ENCODE assay signal across 8 cellular contexts in the genomic region with DNA sequence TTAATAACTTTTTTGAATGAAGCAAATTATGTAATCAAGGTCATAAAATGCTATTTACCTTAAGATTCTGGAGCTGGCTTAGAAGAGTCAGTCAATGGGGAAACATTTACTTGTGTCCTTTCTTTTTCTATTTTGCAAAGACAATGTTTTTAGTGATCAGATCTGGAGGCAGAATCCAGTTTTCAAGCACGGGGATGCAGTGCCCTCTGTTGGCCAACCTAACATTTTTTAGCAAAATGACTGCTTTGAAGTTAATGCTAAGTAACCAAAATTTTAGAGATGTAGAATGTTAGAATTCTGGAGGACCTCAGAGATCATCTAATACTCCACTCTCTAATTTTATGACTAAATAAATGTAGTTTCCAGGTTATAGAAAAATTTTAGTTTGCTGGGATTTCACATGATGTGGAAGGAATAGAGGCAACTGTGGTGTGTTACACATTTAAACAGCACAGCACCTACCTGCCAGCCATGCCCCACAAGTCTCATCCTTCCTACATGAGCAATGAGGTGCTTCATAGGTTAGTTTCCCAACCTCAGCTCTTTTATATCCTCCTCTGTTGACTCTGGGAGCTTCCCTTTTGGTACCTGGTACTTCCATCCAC. TPM values are rescaled to one million over a fixed set of nuclear protein-coding genes. Genes with fewer than 3 reads are reported as not detected.
DNase-seq lines count a peak whose midpoint lies in the region; ATAC-seq and TF ChIP-seq lines count a peak whose summit lies in the region.

No MANE protein-coding gene starts in this region.

- no peak overlapping the region for H3K9ac ChIP-seq in smooth muscle cell (ENCODE audit: low read depth)

- WGBS in smooth muscle cell (ENCODE audit: low lambda C conversion rate), result 0% methylated on average over 1 of the region's 1 CpG

- no peaks in the 10 kb centered on the region for H3K36me3 ChIP-seq in smooth muscle cell (ENCODE audit: low read depth)

- TF ChIP-seq CTCF in smooth muscle cell (IDR thresholded peaks at IDR 0.05; ENCODE audit: borderline replicate concordance, insufficient read depth, poor library complexity, severe bottlenecking), result peak; percentile 85

- H3K4me2 ChIP-seq in smooth muscle cell, result no peak overlapping the region

- H4K20me1 ChIP-seq in smooth muscle cell (ENCODE audit: low read depth), result no peaks in the 10 kb centered on the region

- H3K27me3 ChIP-seq in smooth muscle cell (ENCODE audit: low read depth), result peaks cover 10% of the 10 kb centered on the region

- DNase-seq in AG08395 (ENCODE audit: low spot score), result peak; percentile 55
- DNase-seq in RKO (ENCODE audit: low spot score), result peak; percentile 32
- peak; percentile 32 to 34 for DNase-seq in activated T-helper 1 cell treated with anti-CD3 and anti-CD28 coated beads, Interleukin-2, amount 50 U/mL, for 16 hours (ENCODE audit: low read depth in 1 of 2, low spot score in 1 of 2)
- peak; percentile 24 for DNase-seq in germinal center (ENCODE audit: low spot score)
- DNase-seq in smooth muscle cell (lab: John Stamatoyannopoulos, UW; ENCODE audit: unreplicated experiment), result no peak
- DNase-seq in DMS79 (lab: John Stamatoyannopoulos, UW), result no peak
- no peak for DNase-seq in GM19240 (ENCODE audit: insufficient read length, low spot score)

- H3K4me1 ChIP-seq in smooth muscle cell (ENCODE audit: low read depth), result no peaks in the 10 kb centered on the region

- ATAC-seq in GM18498 (IDR thresholded peaks at IDR 0.05; ENCODE audit: unreplicated experiment), result peak; percentile 47

- no peaks in the 10 kb centered on the region for H3F3A ChIP-seq in smooth muscle cell (ENCODE audit: low read depth)

- H3K4me3 ChIP-seq in smooth muscle cell, result no peak overlapping the region

- no peak overlapping the region for H3K27ac ChIP-seq in smooth muscle cell (ENCODE audit: low read depth)

- no peaks in the 10 kb centered on the region for H3K79me2 ChIP-seq in smooth muscle cell (ENCODE audit: low read depth)

- H2AFZ ChIP-seq in smooth muscle cell (ENCODE audit: low read depth), result no peak overlapping the region

- H3K9me3 ChIP-seq in smooth muscle cell (replicated peaks; ENCODE audit: low read depth), result no peaks in the 10 kb centered on the region

RNA-seq across cellular contexts. Expression of a gene that starts 23.6 kb away (rescaled TPM):
- total RNA-seq in smooth muscle cell, result not detected in 2 replicates
- polyA plus RNA-seq in smooth muscle cell, result 0.28 TPM in 1 of 2 replicates, not detected in the other

RNA-seq across cellular contexts. Expression of a gene that starts 26.5 kb away (rescaled TPM):
- total RNA-seq in smooth muscle cell, result 0.36 TPM in 1 of 2 replicates, not detected in the other
- polyA plus RNA-seq in smooth muscle cell, result not detected in 2 replicates

Comparison
In these comparisons a context has a peak if more than half of its experiments do, and no peak if none do; other contexts are left out.
1. DNase-seq: peak in AG08395 (single experiment), RKO (single experiment), activated T-helper 1 cell treated with anti-CD3 and anti-CD28 coated beads, Interleukin-2, amount 50 U/mL, for 16 hours (2 of 2) and germinal center (single experiment); none in smooth muscle cell (single experiment), DMS79 (single experiment) and GM19240 (single experiment).